1 cellular context compared by ENCODE assay signal in the genomic region with DNA sequence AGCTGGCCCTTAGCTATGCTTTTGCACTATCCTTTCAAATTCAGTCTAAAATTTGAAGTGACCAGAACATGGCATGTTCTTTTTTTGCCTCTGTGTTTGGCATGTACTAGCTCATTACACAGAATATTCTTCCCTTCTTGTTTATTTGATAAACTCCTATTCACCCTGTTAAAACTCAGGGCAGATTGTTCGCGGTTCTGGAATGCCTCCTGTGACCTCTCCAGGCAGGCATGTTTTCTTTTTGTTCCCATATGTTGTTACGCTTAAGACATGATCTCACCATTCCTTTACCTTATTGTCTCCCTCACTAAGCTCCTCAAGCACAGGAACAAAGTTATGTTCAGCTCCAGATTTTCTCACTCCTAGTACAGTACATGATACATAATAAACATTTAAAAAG.
TF ChIP-seq lines count a peak whose summit lies in the region.

No MANE protein-coding gene starts in this region.

TF ChIP-seq in GM23338, 12 proteins besides CTCF, POLR2A, EP300 and RAD21 (continued from another document):
- TF ChIP-seq, protein P1, sequence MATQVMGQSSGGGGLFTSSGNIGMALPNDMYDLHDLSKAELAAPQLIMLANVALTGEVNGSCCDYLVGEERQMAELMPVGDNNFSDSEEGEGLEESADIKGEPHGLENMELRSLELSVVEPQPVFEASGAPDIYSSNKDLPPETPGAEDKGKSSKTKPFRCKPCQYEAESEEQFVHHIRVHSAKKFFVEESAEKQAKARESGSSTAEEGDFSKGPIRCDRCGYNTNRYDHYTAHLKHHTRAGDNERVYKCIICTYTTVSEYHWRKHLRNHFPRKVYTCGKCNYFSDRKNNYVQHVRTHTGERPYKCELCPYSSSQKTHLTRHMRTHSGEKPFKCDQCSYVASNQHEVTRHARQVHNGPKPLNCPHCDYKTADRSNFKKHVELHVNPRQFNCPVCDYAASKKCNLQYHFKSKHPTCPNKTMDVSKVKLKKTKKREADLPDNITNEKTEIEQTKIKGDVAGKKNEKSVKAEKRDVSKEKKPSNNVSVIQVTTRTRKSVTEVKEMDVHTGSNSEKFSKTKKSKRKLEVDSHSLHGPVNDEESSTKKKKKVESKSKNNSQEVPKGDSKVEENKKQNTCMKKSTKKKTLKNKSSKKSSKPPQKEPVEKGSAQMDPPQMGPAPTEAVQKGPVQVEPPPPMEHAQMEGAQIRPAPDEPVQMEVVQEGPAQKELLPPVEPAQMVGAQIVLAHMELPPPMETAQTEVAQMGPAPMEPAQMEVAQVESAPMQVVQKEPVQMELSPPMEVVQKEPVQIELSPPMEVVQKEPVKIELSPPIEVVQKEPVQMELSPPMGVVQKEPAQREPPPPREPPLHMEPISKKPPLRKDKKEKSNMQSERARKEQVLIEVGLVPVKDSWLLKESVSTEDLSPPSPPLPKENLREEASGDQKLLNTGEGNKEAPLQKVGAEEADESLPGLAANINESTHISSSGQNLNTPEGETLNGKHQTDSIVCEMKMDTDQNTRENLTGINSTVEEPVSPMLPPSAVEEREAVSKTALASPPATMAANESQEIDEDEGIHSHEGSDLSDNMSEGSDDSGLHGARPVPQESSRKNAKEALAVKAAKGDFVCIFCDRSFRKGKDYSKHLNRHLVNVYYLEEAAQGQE (IDR thresholded peaks at IDR 0.05; ENCODE audit: unreplicated experiment) = no peak
- TF ChIP-seq POLR2AphosphoS5 (IDR thresholded peaks at IDR 0.05; ENCODE audit: low read depth) = no peak
- TF ChIP-seq NANOG (IDR thresholded peaks at IDR 0.05; ENCODE audit: borderline replicate concordance) = no peak
- TF ChIP-seq STAT1 (IDR thresholded peaks at IDR 0.05; ENCODE audit: unreplicated experiment) = no peak
- TF ChIP-seq EZH2phosphoT487 (IDR thresholded peaks at IDR 0.05; ENCODE audit: unreplicated experiment) = no peak
- TF ChIP-seq, protein P2, sequence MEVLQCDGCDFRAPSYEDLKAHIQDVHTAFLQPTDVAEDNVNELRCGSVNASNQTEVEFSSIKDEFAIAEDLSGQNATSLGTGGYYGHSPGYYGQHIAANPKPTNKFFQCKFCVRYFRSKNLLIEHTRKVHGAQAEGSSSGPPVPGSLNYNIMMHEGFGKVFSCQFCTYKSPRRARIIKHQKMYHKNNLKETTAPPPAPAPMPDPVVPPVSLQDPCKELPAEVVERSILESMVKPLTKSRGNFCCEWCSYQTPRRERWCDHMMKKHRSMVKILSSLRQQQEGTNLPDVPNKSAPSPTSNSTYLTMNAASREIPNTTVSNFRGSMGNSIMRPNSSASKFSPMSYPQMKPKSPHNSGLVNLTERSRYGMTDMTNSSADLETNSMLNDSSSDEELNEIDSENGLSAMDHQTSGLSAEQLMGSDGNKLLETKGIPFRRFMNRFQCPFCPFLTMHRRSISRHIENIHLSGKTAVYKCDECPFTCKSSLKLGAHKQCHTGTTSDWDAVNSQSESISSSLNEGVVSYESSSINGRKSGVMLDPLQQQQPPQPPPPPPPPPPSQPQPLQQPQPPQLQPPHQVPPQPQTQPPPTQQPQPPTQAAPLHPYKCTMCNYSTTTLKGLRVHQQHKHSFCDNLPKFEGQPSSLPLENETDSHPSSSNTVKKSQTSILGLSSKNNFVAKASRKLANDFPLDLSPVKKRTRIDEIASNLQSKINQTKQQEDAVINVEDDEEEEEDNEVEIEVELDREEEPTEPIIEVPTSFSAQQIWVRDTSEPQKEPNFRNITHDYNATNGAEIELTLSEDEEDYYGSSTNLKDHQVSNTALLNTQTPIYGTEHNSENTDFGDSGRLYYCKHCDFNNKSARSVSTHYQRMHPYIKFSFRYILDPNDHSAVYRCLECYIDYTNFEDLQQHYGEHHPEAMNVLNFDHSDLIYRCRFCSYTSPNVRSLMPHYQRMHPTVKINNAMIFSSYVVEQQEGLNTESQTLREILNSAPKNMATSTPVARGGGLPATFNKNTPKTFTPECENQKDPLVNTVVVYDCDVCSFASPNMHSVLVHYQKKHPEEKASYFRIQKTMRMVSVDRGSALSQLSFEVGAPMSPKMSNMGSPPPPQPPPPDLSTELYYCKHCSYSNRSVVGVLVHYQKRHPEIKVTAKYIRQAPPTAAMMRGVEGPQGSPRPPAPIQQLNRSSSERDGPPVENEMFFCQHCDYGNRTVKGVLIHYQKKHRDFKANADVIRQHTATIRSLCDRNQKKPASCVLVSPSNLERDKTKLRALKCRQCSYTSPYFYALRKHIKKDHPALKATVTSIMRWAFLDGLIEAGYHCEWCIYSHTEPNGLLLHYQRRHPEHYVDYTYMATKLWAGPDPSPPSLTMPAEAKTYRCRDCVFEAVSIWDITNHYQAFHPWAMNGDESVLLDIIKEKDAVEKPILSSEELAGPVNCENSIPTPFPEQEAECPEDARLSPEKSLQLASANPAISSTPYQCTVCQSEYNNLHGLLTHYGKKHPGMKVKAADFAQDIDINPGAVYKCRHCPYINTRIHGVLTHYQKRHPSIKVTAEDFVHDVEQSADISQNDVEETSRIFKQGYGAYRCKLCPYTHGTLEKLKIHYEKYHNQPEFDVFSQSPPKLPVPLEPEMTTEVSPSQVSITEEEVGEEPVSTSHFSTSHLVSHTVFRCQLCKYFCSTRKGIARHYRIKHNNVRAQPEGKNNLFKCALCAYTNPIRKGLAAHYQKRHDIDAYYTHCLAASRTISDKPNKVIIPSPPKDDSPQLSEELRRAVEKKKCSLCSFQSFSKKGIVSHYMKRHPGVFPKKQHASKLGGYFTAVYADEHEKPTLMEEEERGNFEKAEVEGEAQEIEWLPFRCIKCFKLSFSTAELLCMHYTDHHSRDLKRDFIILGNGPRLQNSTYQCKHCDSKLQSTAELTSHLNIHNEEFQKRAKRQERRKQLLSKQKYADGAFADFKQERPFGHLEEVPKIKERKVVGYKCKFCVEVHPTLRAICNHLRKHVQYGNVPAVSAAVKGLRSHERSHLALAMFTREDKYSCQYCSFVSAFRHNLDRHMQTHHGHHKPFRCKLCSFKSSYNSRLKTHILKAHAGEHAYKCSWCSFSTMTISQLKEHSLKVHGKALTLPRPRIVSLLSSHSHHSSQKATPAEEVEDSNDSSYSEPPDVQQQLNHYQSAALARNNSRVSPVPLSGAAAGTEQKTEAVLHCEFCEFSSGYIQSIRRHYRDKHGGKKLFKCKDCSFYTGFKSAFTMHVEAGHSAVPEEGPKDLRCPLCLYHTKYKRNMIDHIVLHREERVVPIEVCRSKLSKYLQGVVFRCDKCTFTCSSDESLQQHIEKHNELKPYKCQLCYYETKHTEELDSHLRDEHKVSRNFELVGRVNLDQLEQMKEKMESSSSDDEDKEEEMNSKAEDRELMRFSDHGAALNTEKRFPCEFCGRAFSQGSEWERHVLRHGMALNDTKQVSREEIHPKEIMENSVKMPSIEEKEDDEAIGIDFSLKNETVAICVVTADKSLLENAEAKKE (CRISPR knock-in tag; IDR thresholded peaks at IDR 0.05) = no peak
- TF ChIP-seq ZNF114 (CRISPR knock-in tag; IDR thresholded peaks at IDR 0.05) = no peak
- no peak for TF ChIP-seq EZH2 (IDR thresholded peaks at IDR 0.05; ENCODE audit: low read depth, unreplicated experiment)
- no peak for TF ChIP-seq JUNB (IDR thresholded peaks at IDR 0.05; ENCODE audit: unreplicated experiment)
- TF ChIP-seq ZNF331 (CRISPR knock-in tag; IDR thresholded peaks at IDR 0.05; ENCODE audit: low read depth) = no peak
